In genomic region chr7:43621729-43622448, GRCh38 we compare ENCODE assay signal across 1 cellular context.
TF ChIP-seq lines count a peak whose summit lies in the region.

No MANE protein-coding gene starts in this region.

TF ChIP-seq in endothelial cell of umbilical vein, 7 proteins besides CTCF, POLR2A, EP300 and RAD21:
- TF ChIP-seq JUN (IDR thresholded peaks at IDR 0.05; ENCODE audit: borderline replicate concordance, insufficient read depth, insufficient read length, low read depth) (no peak), FOS (IDR thresholded peaks at IDR 0.05; ENCODE audit: borderline replicate concordance, insufficient read depth, low read length) (no peak), GATA2 (IDR thresholded peaks at IDR 0.05; ENCODE audit: insufficient read depth, insufficient read length, low read depth, low read length) (no peak), MAX (IDR thresholded peaks at IDR 0.05; ENCODE audit: insufficient read depth, insufficient read length) (no peak), EZH2 (IDR thresholded peaks at IDR 0.05; ENCODE audit: borderline replicate concordance, low read depth, low read length, severe bottlenecking) (no peak), POLR2AphosphoS5 (IDR thresholded peaks at IDR 0.05; ENCODE audit: insufficient read depth, low read depth, low read length) (no peak), MYC (IDR thresholded peaks at IDR 0.05; ENCODE audit: low read depth, low read length) (no peak)
